In the genomic region with DNA sequence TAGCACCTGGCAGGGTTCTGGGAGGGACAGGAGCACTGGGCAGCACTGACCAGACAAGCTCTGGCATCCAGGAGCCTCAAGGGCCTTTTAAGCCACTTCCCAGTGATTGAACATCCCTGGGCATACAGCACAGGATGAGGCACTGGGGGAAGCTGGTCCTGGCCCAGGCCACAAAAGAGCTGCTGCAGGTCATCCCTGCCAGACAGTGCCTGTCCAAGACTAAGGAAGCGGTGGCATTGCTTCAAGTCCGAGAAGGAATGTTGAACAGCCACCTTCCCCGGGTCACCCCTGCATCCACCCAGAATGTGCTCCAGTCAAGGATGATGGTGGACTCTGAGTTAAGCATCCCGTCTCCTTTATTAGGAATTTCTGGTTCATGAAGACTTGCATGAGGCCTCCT, we compare ENCODE assay signal across 16 cellular contexts. TPM values are rescaled to one million over a fixed set of nuclear protein-coding genes. Genes with fewer than 3 reads are reported as not detected.
DNase-seq lines count a peak whose midpoint lies in the region; ATAC-seq and TF ChIP-seq lines count a peak whose summit lies in the region.
"Had no signal": no experiment of that assay in that cellular context is flagged by ENCODE, and none has a peak within 500 bp of the region (broad histone marks: within the 10 kb centered on the region; RNA-seq: fewer than 3 reads in every experiment).

No MANE protein-coding gene starts in this region.

- intact Hi-C loops in activated CD4-positive, alpha-beta T cell treated with anti-CD3 and anti-CD28 coated beads for 36 hours (cut with DNase I, micrococcal nuclease), result no loop called here

- no peak for TF ChIP-seq CTCF in KMS-11 (conservative IDR thresholded peaks at IDR 0.05; ENCODE audit: low read depth, low read length)
- TF ChIP-seq CTCF in nephron progenitor cell (IDR thresholded peaks at IDR 0.05), result no peak

- H3K4me1 Mint-ChIP-seq in activated CD4-positive, alpha-beta T cell treated with anti-CD3 and anti-CD28 coated beads for 36 hours, result peaks cover 21% of the 10 kb centered on the region
- peaks cover 21% of the 10 kb centered on the region for H3K4me1 Mint-ChIP-seq in activated naive CD8-positive, alpha-beta T cell (ENCODE audit: low read depth)
- H3K4me1 Mint-ChIP-seq in nephron progenitor cell, result peaks cover 24% of the 10 kb centered on the region

- peak overlapping the region; percentile 39; the same call in 1 of the 2 replicates for H3K27ac ChIP-seq in KMS-11

- CTCF ChIA-PET in activated CD4-positive, alpha-beta T cell treated with anti-CD3 and anti-CD28 coated beads for 36 hours (lab: Charles Lee), result interaction anchor here (1.0 to 1.4 kb wide), 2 partner anchors 18 to 21 kb away, joined by 4 read pairs; partner anchors contain the start of gene SCRN2

- peak overlapping the region; percentile 31 for H3K27ac Mint-ChIP-seq in activated CD4-positive, alpha-beta T cell treated with anti-CD3 and anti-CD28 coated beads for 36 hours
- no peak overlapping the region for H3K27ac Mint-ChIP-seq in activated naive CD8-positive, alpha-beta T cell
- peak overlapping the region; percentile 59 for H3K27ac Mint-ChIP-seq in nephron progenitor cell
- H3K27ac Mint-ChIP-seq: activated B cell treated with CpG ODN at 0.5 μM for 24 hours had no signal

- peaks cover 23% of the 10 kb centered on the region for H3K4me1 ChIP-seq in KMS-11 (ENCODE audit: low read depth, poor library complexity, severe bottlenecking)

- H4K20me1 ChIP-seq in KMS-11 (ENCODE audit: insufficient read depth), result no peaks in the 10 kb centered on the region

- no peaks in the 10 kb centered on the region for H3K27me3 Mint-ChIP-seq in activated CD4-positive, alpha-beta T cell treated with anti-CD3 and anti-CD28 coated beads for 36 hours
- no peaks in the 10 kb centered on the region for H3K27me3 Mint-ChIP-seq in activated naive CD8-positive, alpha-beta T cell
- H3K27me3 Mint-ChIP-seq in nephron progenitor cell (ENCODE audit: low read depth, poor library complexity), result peaks cover 6% of the 10 kb centered on the region
- H3K27me3 Mint-ChIP-seq: activated B cell treated with CpG ODN at 0.5 μM for 24 hours had no signal

- peak overlapping the region; percentile 92 for H3K4me3 Mint-ChIP-seq in activated CD4-positive, alpha-beta T cell treated with anti-CD3 and anti-CD28 coated beads for 36 hours
- H3K4me3 Mint-ChIP-seq in activated naive CD8-positive, alpha-beta T cell, result peak overlapping the region; percentile 94
- H3K4me3 Mint-ChIP-seq in nephron progenitor cell, result peak overlapping the region; percentile 23

- H3K27me3 ChIP-seq in KMS-11 (ENCODE audit: insufficient read depth, low read depth), result no peaks in the 10 kb centered on the region
- H3K27me3 ChIP-seq: breast epithelium, MG63 had no signal

- H3K79me2 ChIP-seq in KMS-11 (ENCODE audit: insufficient read depth, low read depth), result 0 out of 2 replicates have a peak, but pooled peaks cover 2% of the 10 kb centered on the region

- H3K4me2 ChIP-seq in KMS-11, result peak overlapping the region; percentile 72; the same call in 1 of the 2 replicates

- H3K4me3 ChIP-seq in KMS-11 (IDR thresholded peaks at IDR 0.05; ENCODE audit: insufficient read depth, low read depth, low read length), result no peak overlapping the region

- no peaks in the 10 kb centered on the region for H3K9me3 Mint-ChIP-seq in activated CD4-positive, alpha-beta T cell treated with anti-CD3 and anti-CD28 coated beads for 36 hours (ENCODE audit: low read depth)
- H3K9me3 Mint-ChIP-seq in activated naive CD8-positive, alpha-beta T cell (ENCODE audit: low read depth), result no peaks in the 10 kb centered on the region
- no peaks in the 10 kb centered on the region for H3K9me3 Mint-ChIP-seq in nephron progenitor cell
- H3K9me3 Mint-ChIP-seq: activated B cell treated with CpG ODN at 0.5 μM for 24 hours had no signal

- H2AFZ ChIP-seq in KMS-11 (ENCODE audit: low read depth), result no peak overlapping the region

- H3K36me3 Mint-ChIP-seq in activated CD4-positive, alpha-beta T cell treated with anti-CD3 and anti-CD28 coated beads for 36 hours (ENCODE audit: low read depth), result peaks cover 30% of the 10 kb centered on the region
- H3K36me3 Mint-ChIP-seq in activated naive CD8-positive, alpha-beta T cell, result peaks cover 3% of the 10 kb centered on the region
- peaks cover 26% of the 10 kb centered on the region for H3K36me3 Mint-ChIP-seq in nephron progenitor cell (ENCODE audit: low read depth)

- DNase-seq in activated CD4-positive, alpha-beta T cell treated with anti-CD3 and anti-CD28 coated beads for 36 hours, result no peak
- no peak for DNase-seq in activated CD4-positive, alpha-beta T cell treated with anti-CD3 and anti-CD28 coated beads for 1 hour
- DNase-seq in nephron progenitor cell (no peak), T-helper 9 cell (no peak)
- no peak for DNase-seq in stimulated activated CD4-positive, alpha-beta T cell treated with anti-CD3 and anti-CD28 coated beads, Interleukin-2, amount 100 ng/mL, for 48 hours
- no peak for DNase-seq in effector CD4-positive, alpha-beta T cell
- DNase-seq: activated B cell treated with CpG ODN at 0.5 μM for 24 hours; COR-L47; effector CD8-positive, alpha-beta T cell; MG63; NCI-H1930 had no signal

- H3K9ac ChIP-seq in KMS-11, result 0 out of 2 replicates have a peak overlapping the region, but pooled peaks have one; percentile 45

- H3K36me3 ChIP-seq in KMS-11 (ENCODE audit: insufficient read depth), result no peaks in the 10 kb centered on the region; the same call in 1 of the 2 replicates

- POLR2A ChIA-PET in activated CD4-positive, alpha-beta T cell treated with anti-CD3 and anti-CD28 coated beads for 36 hours (lab: Charles Lee), result interaction anchor here (2.0 kb wide), 1 partner anchor 9 kb away, joined by 7 read pairs; the partner anchor contains the start of genes LRRC46 and MRPL10

- no peak for ATAC-seq in activated CD4-positive, alpha-beta T cell treated with anti-CD3 and anti-CD28 coated beads for 36 hours

RNA-seq across cellular contexts. Expression of gene OSBPL7, which starts 1.2 kb away (rescaled TPM):
- total RNA-seq in activated CD4-positive, alpha-beta T cell treated with anti-CD3 and anti-CD28 coated beads for 36 hours, result 10 to 100 TPM; 12.8 to 12.9 TPM

RNA-seq across cellular contexts. Expression of gene MRPL10, which starts 8.6 kb away (rescaled TPM):
- total RNA-seq in activated CD4-positive, alpha-beta T cell treated with anti-CD3 and anti-CD28 coated beads for 36 hours, result 10 to 100 TPM; 66.9 to 70.9 TPM

RNA-seq across cellular contexts. Expression of gene LRRC46, which starts 8.7 kb away (rescaled TPM):
- under 1 TPM; 0.46 to 0.82 TPM for total RNA-seq in activated CD4-positive, alpha-beta T cell treated with anti-CD3 and anti-CD28 coated beads for 36 hours
- total RNA-seq: G401 had no signal

RNA-seq across cellular contexts. Expression of gene SCRN2, which starts 18.3 kb away (rescaled TPM):
- total RNA-seq in activated CD4-positive, alpha-beta T cell treated with anti-CD3 and anti-CD28 coated beads for 36 hours, result 10 to 100 TPM; 21.5 to 25.2 TPM

RNA-seq across cellular contexts. Expression of gene SP6, which starts 28.2 kb away (rescaled TPM):
- under 1 TPM; 0.07 to 0.14 TPM for total RNA-seq in activated CD4-positive, alpha-beta T cell treated with anti-CD3 and anti-CD28 coated beads for 36 hours
- total RNA-seq: thoracic aorta had no signal

Comparison
In these comparisons a context has a peak if more than half of its experiments do, and no peak if none do; other contexts are left out.
1. H3K4me3 Mint-ChIP-seq: peak in every context shown above with its lines; median percentile 94 in activated naive CD8-positive, alpha-beta T cell; 92 in activated CD4-positive, alpha-beta T cell treated with anti-CD3 and anti-CD28 coated beads for 36 hours; 23 in nephron progenitor cell.